ENCODE assay signal across 27 cellular contexts in the genomic region with DNA sequence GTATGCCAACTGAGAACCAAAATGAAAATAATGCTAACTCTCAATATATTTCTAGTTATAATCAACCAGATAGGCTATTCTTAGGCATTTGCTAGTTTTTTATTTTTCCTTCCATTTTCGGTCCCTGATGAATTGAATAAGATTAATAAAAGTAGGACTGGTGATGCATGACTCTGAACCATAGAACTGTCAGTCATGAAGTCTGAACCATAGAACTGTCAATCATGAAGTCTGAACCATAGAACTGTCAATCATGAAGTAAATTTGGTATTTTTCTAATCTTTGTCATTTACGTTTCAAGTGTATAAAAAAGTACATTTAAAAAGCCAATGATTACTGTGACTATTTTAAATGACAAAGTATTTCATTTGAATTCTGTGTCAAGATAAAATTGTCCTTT.
"Had no signal": no experiment of that assay in that cellular context is flagged by ENCODE, and none has a peak within 500 bp of the region (broad histone marks: within the 10 kb centered on the region; RNA-seq: fewer than 3 reads in every experiment).

No MANE protein-coding gene starts in this region.

- H3K27me3 Mint-ChIP-seq: dendritic cell treated with granulocyte-macrophage colony-stimulating factor and Interleukin-4, amounts not matched to agents 40 ng/mL and 50 ng/mL, for 4 days; effector memory CD8-positive, alpha-beta T cell had no signal

- H3K4me3 ChIP-seq: colonic mucosa, coronary artery, dorsolateral prefrontal cortex, esophagus muscularis mucosa, esophagus squamous epithelium, gastrocnemius medialis, gastroesophageal sphincter, heart left ventricle, heart right ventricle had no signal

- DNase-seq: colonic mucosa; cortex of kidney; dermis blood vessel endothelial cell; dorsolateral prefrontal cortex; effector CD4-positive, alpha-beta T cell; effector CD8-positive, alpha-beta T cell; effector memory CD4-positive, alpha-beta T cell; effector memory CD8-positive, alpha-beta T cell; endodermal cell; erythroblast; esophagus squamous epithelium; foreskin fibroblast; foreskin keratinocyte; foreskin melanocyte; gastrocnemius medialis; glutamatergic neuron; head of caudate nucleus; heart left ventricle; heart right ventricle had no signal

- H3K4me1 ChIP-seq: colonic mucosa, esophagus muscularis mucosa, esophagus squamous epithelium, foreskin keratinocyte, gastrocnemius medialis, gastroesophageal sphincter, heart left ventricle, heart right ventricle had no signal

- H3K36me3 ChIP-seq: colonic mucosa, esophagus muscularis mucosa, esophagus squamous epithelium, gastrocnemius medialis, gastroesophageal sphincter, heart left ventricle, heart right ventricle had no signal

- FAIRE-seq: endometrium, endothelial cell of umbilical vein had no signal

- H3K9me3 Mint-ChIP-seq: dendritic cell treated with granulocyte-macrophage colony-stimulating factor and Interleukin-4, amounts not matched to agents 40 ng/mL and 50 ng/mL, for 4 days; endodermal cell had no signal

- H3K9me3 ChIP-seq: colonic mucosa, esophagus muscularis mucosa, esophagus squamous epithelium, gastrocnemius medialis, gastroesophageal sphincter, heart left ventricle, heart right ventricle had no signal

- H3K27ac Mint-ChIP-seq: dendritic cell treated with granulocyte-macrophage colony-stimulating factor and Interleukin-4, amounts not matched to agents 40 ng/mL and 50 ng/mL, for 4 days; effector memory CD8-positive, alpha-beta T cell; endodermal cell had no signal

- H3K27ac ChIP-seq: colonic mucosa, coronary artery, dorsolateral prefrontal cortex, epithelial cell of prostate, esophagus muscularis mucosa, esophagus squamous epithelium, foreskin keratinocyte, gastrocnemius medialis, gastroesophageal sphincter, heart left ventricle, heart right ventricle had no signal

- H3K27me3 ChIP-seq: colonic mucosa, dorsolateral prefrontal cortex, esophagus muscularis mucosa, esophagus squamous epithelium, foreskin keratinocyte, gastrocnemius medialis, gastroesophageal sphincter, heart left ventricle, heart right ventricle had no signal

- H3K4me3 Mint-ChIP-seq: dendritic cell treated with granulocyte-macrophage colony-stimulating factor and Interleukin-4, amounts not matched to agents 40 ng/mL and 50 ng/mL, for 4 days; effector memory CD8-positive, alpha-beta T cell; endodermal cell had no signal

- ATAC-seq: effector memory CD8-positive, alpha-beta T cell; esophagus mucosa; foreskin keratinocyte; gastrocnemius medialis; gastroesophageal sphincter; heart left ventricle; heart right ventricle had no signal
